In genomic region chr22:20920881-20921203, GRCh38 we compare ENCODE assay signal across 9 cellular contexts. TPM values are rescaled to one million over a fixed set of nuclear protein-coding genes. Genes with fewer than 3 reads are reported as not detected.
DNase-seq lines count a peak whose midpoint lies in the region; ATAC-seq and TF ChIP-seq lines count a peak whose summit lies in the region.
"Had no signal": no experiment of that assay in that cellular context is flagged by ENCODE, and none has a peak within 500 bp of the region (broad histone marks: within the 10 kb centered on the region; RNA-seq: fewer than 3 reads in every experiment).

No MANE protein-coding gene starts in this region.

- peaks cover 33% of the 10 kb centered on the region for H3K36me3 Mint-ChIP-seq in GM23338 (ENCODE audit: low read depth)

- H3K9me3 ChIP-seq in skeletal muscle satellite cell (replicated peaks; ENCODE audit: low read length) = no peaks in the 10 kb centered on the region

- H3K79me2 ChIP-seq in GM23338 (replicated peaks; ENCODE audit: insufficient read depth) = peaks cover 85% of the 10 kb centered on the region

- peak overlapping the region; percentile 74; the same call in 1 of the 2 replicates for H3K27ac ChIP-seq in GM23338 (ENCODE audit: low read depth)

- H3K4me3 Mint-ChIP-seq in GM23338 = peak overlapping the region; percentile 99

- peak overlapping the region; percentile 95 for H3K9ac ChIP-seq in skeletal muscle satellite cell (ENCODE audit: low read depth, low read length)

- DNase-seq in GM23338 (ENCODE audit: low spot score) (no peak), foreskin fibroblast (no peak), amniotic stem cell (lab: John Stamatoyannopoulos, UW) (no peak)
- no peak for DNase-seq in stimulated activated CD4-positive, alpha-beta T cell treated with anti-CD3 and anti-CD28 coated beads, Interleukin-1b, Interleukin-23, amount 100 ng/mL, for 48 hours

- H2AFZ ChIP-seq in GM23338 = no peak overlapping the region

- H3K36me3 ChIP-seq in GM23338 (ENCODE audit: insufficient read depth) (no peaks in the 10 kb centered on the region), skeletal muscle satellite cell (ENCODE audit: insufficient read depth, low read length) (peaks cover 5% of the 10 kb centered on the region)

- peak overlapping the region; percentile 79 for H3K4me2 ChIP-seq in GM23338
- peak overlapping the region; percentile 84 for H3K4me2 ChIP-seq in skeletal muscle satellite cell (ENCODE audit: low read length)

- no peaks in the 10 kb centered on the region for H3K9me2 ChIP-seq in GM23338 (ENCODE audit: insufficient read depth)

- H3K27me3 ChIP-seq in GM23338 (ENCODE audit: insufficient read depth) (no peaks in the 10 kb centered on the region), skeletal muscle satellite cell (ENCODE audit: control insufficient read depth, insufficient read depth, low read length) (no peaks in the 10 kb centered on the region)

- H3K4me1 ChIP-seq in GM23338 (ENCODE audit: insufficient read depth) (peaks cover 42% of the 10 kb centered on the region), skeletal muscle satellite cell (ENCODE audit: control insufficient read depth, insufficient read depth, low read length) (peaks cover 19% of the 10 kb centered on the region)

- 0 out of 2 replicates have a peak overlapping the region, but pooled peaks have one; percentile 1 for H3K27ac Mint-ChIP-seq in GM23338

- no peak for ATAC-seq in GM23338
- ATAC-seq in HG02938 (IDR thresholded peaks at IDR 0.05; ENCODE audit: unreplicated experiment) = no peak
- no peak for ATAC-seq in GM21515 (IDR thresholded peaks at IDR 0.05; ENCODE audit: unreplicated experiment)

- no peak for TF ChIP-seq CTCF in GM23338 (conservative IDR thresholded peaks at IDR 0.05; ENCODE audit: low read depth in 2 of 2)
- no peak for TF ChIP-seq CTCF in WI38 (IDR thresholded peaks at IDR 0.05; ENCODE audit: low read depth, low read length)
- no peak for TF ChIP-seq CTCF in foreskin fibroblast (IDR thresholded peaks at IDR 0.05; ENCODE audit: low read depth, low read length)

- peaks cover 43% of the 10 kb centered on the region for H3K4me1 Mint-ChIP-seq in GM23338

- peaks cover 4% of the 10 kb centered on the region; the same call in 1 of the 2 replicates for H3F3A ChIP-seq in GM23338 (replicated peaks; ENCODE audit: low read depth)

- H3K27me3 Mint-ChIP-seq in GM23338 (ENCODE audit: insufficient read depth, low read depth, poor library complexity) = peaks cover 8% of the 10 kb centered on the region

- peak overlapping the region; percentile 99 for H3K4me3 ChIP-seq in GM23338
- peak overlapping the region; percentile 97 for H3K4me3 ChIP-seq in WI38 (ENCODE audit: low read depth, low read length)
- H3K4me3 ChIP-seq in foreskin fibroblast (ENCODE audit: low read depth in 1 of 2, low read length in 2 of 2) = peak overlapping the region; percentile 89 to 99
- peak overlapping the region; percentile 98 for H3K4me3 ChIP-seq in skeletal muscle satellite cell (ENCODE audit: low read length)

- peaks cover 78% of the 10 kb centered on the region for H4K20me1 ChIP-seq in GM23338 (replicated peaks; ENCODE audit: insufficient read depth)

- H3K9me3 Mint-ChIP-seq in GM23338 = no peaks in the 10 kb centered on the region

TF ChIP-seq in GM23338, 12 proteins besides CTCF, POLR2A, EP300 and RAD21:
- TF ChIP-seq ZNF114 (CRISPR knock-in tag; IDR thresholded peaks at IDR 0.05) (no peak), EZH2 (IDR thresholded peaks at IDR 0.05; ENCODE audit: low read depth, unreplicated experiment) (no peak), JUNB (IDR thresholded peaks at IDR 0.05; ENCODE audit: unreplicated experiment) (no peak), ETS1 (IDR thresholded peaks at IDR 0.05) (no peak)

RNA-seq across cellular contexts. Expression of gene CRKL, which starts 3.6 kb away (rescaled TPM):
- total RNA-seq in GM23338 (2014; rRNA removed; shearing (Covaris generic)) = 97.6 and 104 TPM in 2 replicates
- polyA plus RNA-seq in GM23338 (2016; fragmentation: Nextera tagmentation; extraction: Ambion mirVana) = 39.5 and 40.7 TPM in 2 replicates
- 36.2 and 45.0 TPM in 2 replicates for total RNA-seq in skeletal muscle satellite cell (2012; rRNA removed)

RNA-seq across cellular contexts. Expression of gene AIFM3, which starts 46.2 kb away (rescaled TPM):
- total RNA-seq in GM23338 (2014; rRNA removed; shearing (Covaris generic)) = 0.45 and 1.7 TPM in 2 replicates
- polyA plus RNA-seq in GM23338 (2016; fragmentation: Nextera tagmentation; extraction: Ambion mirVana) = 1.4 and 1.5 TPM in 2 replicates
- total RNA-seq in skeletal muscle satellite cell (2012; rRNA removed) = 0.22 and 0.76 TPM in 2 replicates
- total RNA-seq: HT1080 had no signal
